10 cellular contexts compared by ENCODE assay signal in genomic region chr6:130178692-130179091, GRCh38. TPM values are rescaled to one million over a fixed set of nuclear protein-coding genes. Genes with fewer than 3 reads are reported as not detected.
DNase-seq lines count a peak whose midpoint lies in the region; TF ChIP-seq lines count a peak whose summit lies in the region.
"Had no signal": no experiment of that assay in that cellular context is flagged by ENCODE, and none has a peak within 500 bp of the region (broad histone marks: within the 10 kb centered on the region; RNA-seq: fewer than 3 reads in every experiment).

No MANE protein-coding gene starts in this region.

- H2AFZ ChIP-seq in fibroblast of lung (ENCODE audit: low read length) (no peak overlapping the region), trophoblast cell (ENCODE audit: insufficient read depth, low read length, poor library complexity) (no peak overlapping the region)

- H4K8ac ChIP-seq in trophoblast cell (ENCODE audit: low read depth, low read length) = no peak overlapping the region

- no peaks in the 10 kb centered on the region for H4K20me1 ChIP-seq in fibroblast of lung (ENCODE audit: control insufficient read depth, extremely low read depth, insufficient read depth, low read length)

- H3K4me2 ChIP-seq in fibroblast of lung (ENCODE audit: extremely low read depth, insufficient read depth, low read length) (peak overlapping the region; percentile 27), trophoblast cell (ENCODE audit: low read length) (no peak overlapping the region)

- H4K91ac ChIP-seq in trophoblast cell (ENCODE audit: low read depth, low read length) = no peak overlapping the region

- no peak overlapping the region for H2BK5ac ChIP-seq in trophoblast cell (ENCODE audit: low read depth, low read length, poor library complexity)

- H3K36me3 ChIP-seq in fibroblast of lung (ENCODE audit: control insufficient read depth, insufficient read depth, low read length) (no peaks in the 10 kb centered on the region), trophoblast cell (ENCODE audit: control insufficient read depth in 1 of 2, insufficient read depth in 2 of 2, low read length in 2 of 2) (no peaks in the 10 kb centered on the region), thyroid gland (no peaks in the 10 kb centered on the region), uterus (no peaks in the 10 kb centered on the region)

- H3K27ac ChIP-seq in fibroblast of lung (ENCODE audit: insufficient read depth, low read length) (no peak overlapping the region), trophoblast cell (ENCODE audit: low read depth, low read length) (peak overlapping the region; percentile 72), thyroid gland (no peak overlapping the region), uterus (no peak overlapping the region)

- peak; percentile 51 for DNase-seq in GM04503 (ENCODE audit: low read depth)
- peak; percentile 73 for DNase-seq in RKO (ENCODE audit: low spot score)
- peak; percentile 84 to 98 for DNase-seq in fibroblast of lung (ENCODE audit: low read depth in 2 of 2)
- DNase-seq in trophoblast cell = peak; percentile 68 to 82
- no peak for DNase-seq in NCI-H446 (lab: John Stamatoyannopoulos, UW)
- DNase-seq in thyroid gland = no peak
- DNase-seq in uterus = no peak
- DNase-seq in DMS 273 (lab: John Stamatoyannopoulos, UW; ENCODE audit: unreplicated experiment) = no peak
- DNase-seq: GF-D8; stimulated activated CD4-positive, alpha-beta T cell treated with anti-CD3 and anti-CD28 coated beads, Interleukin-15, amount 100 ng/mL, for 24 hours had no signal

- H4K12ac ChIP-seq in trophoblast cell (ENCODE audit: low read depth, low read length) = no peak overlapping the region

- peaks cover 5% of the 10 kb centered on the region for H3K4me1 ChIP-seq in fibroblast of lung (ENCODE audit: control insufficient read depth, extremely low read depth, insufficient read depth, low read length)
- peaks cover 2 to 13% of the 10 kb centered on the region in 2 experiments for H3K4me1 ChIP-seq in trophoblast cell (ENCODE audit: control insufficient read depth in 1 of 2, insufficient read depth in 2 of 2, low read length in 2 of 2)
- H3K4me1 ChIP-seq in thyroid gland = no peaks in the 10 kb centered on the region
- no peaks in the 10 kb centered on the region for H3K4me1 ChIP-seq in uterus

- H3K23ac ChIP-seq in trophoblast cell (ENCODE audit: low read length) = no peak overlapping the region

- no peak overlapping the region for H2BK120ac ChIP-seq in trophoblast cell (ENCODE audit: insufficient read depth, low read length, poor library complexity)

- H3K14ac ChIP-seq in trophoblast cell (ENCODE audit: low read length) = no peak overlapping the region

- H3K9me3 ChIP-seq in fibroblast of lung (ENCODE audit: control insufficient read depth, insufficient read depth, low read depth, low read length) = no peaks in the 10 kb centered on the region
- H3K9me3 ChIP-seq in trophoblast cell (ENCODE audit: insufficient read depth, low read depth, low read length) = no peaks in the 10 kb centered on the region
- H3K9me3 ChIP-seq in thyroid gland = no peaks in the 10 kb centered on the region
- no peaks in the 10 kb centered on the region for H3K9me3 ChIP-seq in uterus

- H3K9ac ChIP-seq in fibroblast of lung (ENCODE audit: insufficient read depth, low read length) (no peak overlapping the region), trophoblast cell (ENCODE audit: low read length) (no peak overlapping the region)

- intact Hi-C loops in thyroid gland (cut with DNase I) (no loop called here), uterus (cut with DNase I; ENCODE audit: low total_unique reads) (no loop called here)

- no peak for TF ChIP-seq POLR2A in thyroid gland (IDR thresholded peaks at IDR 0.05)
- no peak for TF ChIP-seq POLR2A in uterus (IDR thresholded peaks at IDR 0.05)

- H3K18ac ChIP-seq in trophoblast cell (ENCODE audit: low read length) = no peak overlapping the region

- WGBS in trophoblast cell (ENCODE audit: extremely low coverage, insufficient coverage, insufficient read length) = no CpG with 5 or more reads among the region's 1 CpG
- 82 to 90% methylated on average over 1 of the region's 1 CpG for WGBS in thyroid gland, 2 donors

- TF ChIP-seq CTCF in fibroblast of lung (conservative IDR thresholded peaks at IDR 0.05 in 1 of 2, IDR thresholded peaks at IDR 0.05 in 1 of 2; ENCODE audit: low read depth in 1 of 2, low read length in 2 of 2) = no peak
- no peak for TF ChIP-seq CTCF in thyroid gland (IDR thresholded peaks at IDR 0.05)
- no peak for TF ChIP-seq CTCF in uterus (IDR thresholded peaks at IDR 0.05)

- no peak overlapping the region for H2BK12ac ChIP-seq in trophoblast cell (ENCODE audit: low read length)

- H3K79me1 ChIP-seq in trophoblast cell (ENCODE audit: low read length) = no peaks in the 10 kb centered on the region

- H3K79me2 ChIP-seq in fibroblast of lung (ENCODE audit: control insufficient read depth, insufficient read depth, low read length) = no peaks in the 10 kb centered on the region
- H3K79me2 ChIP-seq in trophoblast cell (ENCODE audit: control insufficient read depth, insufficient read depth, low read length, poor library complexity) = no peaks in the 10 kb centered on the region

- H3K4ac ChIP-seq in trophoblast cell (ENCODE audit: low read depth, low read length) = no peak overlapping the region

- H2AK5ac ChIP-seq in trophoblast cell (ENCODE audit: low read length) = no peak overlapping the region

- H3K27me3 ChIP-seq in fibroblast of lung (ENCODE audit: control insufficient read depth, insufficient read depth, low read length) = no peaks in the 10 kb centered on the region
- no peaks in the 10 kb centered on the region for H3K27me3 ChIP-seq in trophoblast cell (ENCODE audit: insufficient read depth, low read length)
- no peaks in the 10 kb centered on the region for H3K27me3 ChIP-seq in thyroid gland
- H3K27me3 ChIP-seq in uterus = no peaks in the 10 kb centered on the region

- H3K4me3 ChIP-seq in fibroblast of lung (replicated peaks in 1 of 4; ENCODE audit: control extremely low read depth in 1 of 4, insufficient read depth in 1 of 4, low read depth in 3 of 4, low read length in 4 of 4) (no peak overlapping the region), trophoblast cell (ENCODE audit: low read depth, low read length) (no peak overlapping the region), thyroid gland (replicated peaks in 1 of 3) (no peak overlapping the region), uterus (no peak overlapping the region)

RNA-seq across cellular contexts. Expression of gene SAMD3, which starts 44.1 kb away (rescaled TPM):
- 2.8 and 4.9 TPM in 2 replicates for total RNA-seq in fibroblast of lung
- 1.5 and 3.9 TPM in 2 replicates for polyA plus RNA-seq in fibroblast of lung
- 1.3 TPM in 2 replicates for polyA plus RNA-seq in fibroblast of lung (2012)
- polyA minus RNA-seq in fibroblast of lung (ENCODE audit: low replicate concordance) = not detected in 2 replicates
- 0.03 and 0.10 TPM in 2 replicates for polyA plus RNA-seq in trophoblast cell (2013)
- total RNA-seq in thyroid gland = 1 to 10 TPM in 1 of 4 donors, under 1 TPM in 1, not detected in 2; 0.17 to 2.0 TPM
- total RNA-seq in uterus = 10 to 100 TPM in 1 of 4 donors, 1 to 10 TPM in 3; 4.1 to 10.0 (median 4.5) TPM

Comparison
In these comparisons a context has a peak if more than half of its experiments do, and no peak if none do; other contexts are left out.
1. DNase-seq: peak in GM04503 (single experiment), RKO (single experiment), fibroblast of lung (2 of 2) and trophoblast cell (2 of 2); none in NCI-H446 (0 of 2), thyroid gland (0 of 2), uterus (0 of 2) and DMS 273 (single experiment).